In genomic region chr1:15994590-15995351, GRCh38 we compare ENCODE assay signal across 8 cellular contexts. TPM values are rescaled to one million over a fixed set of nuclear protein-coding genes. Genes with fewer than 3 reads are reported as not detected.
DNase-seq lines count a peak whose midpoint lies in the region; ATAC-seq and TF ChIP-seq lines count a peak whose summit lies in the region.

No MANE protein-coding gene starts in this region.

- no peak for TF ChIP-seq POLR2A in upper lobe of left lung (IDR thresholded peaks at IDR 0.05)

- H3K9me3 ChIP-seq in DND-41 (ENCODE audit: insufficient read depth, low read length, severe bottlenecking) (no peaks in the 10 kb centered on the region), upper lobe of left lung (no peaks in the 10 kb centered on the region)

- no peaks in the 10 kb centered on the region for H3K79me2 ChIP-seq in DND-41 (ENCODE audit: insufficient read depth, low read length)

- H3K27ac ChIP-seq in DND-41 (ENCODE audit: low read length) (no peak overlapping the region), upper lobe of left lung (no peak overlapping the region)

- no peak overlapping the region for H2AFZ ChIP-seq in DND-41 (ENCODE audit: low read depth, low read length)

- H3K9me3 Mint-ChIP-seq in activated CD4-positive, alpha-beta memory T cell treated with anti-CD3 and anti-CD28 coated beads, Interleukin-2, amount 10 ng/mL, durations not matched to agents 7 days and 5 days: no peaks in the 10 kb centered on the region
- H3K9me3 Mint-ChIP-seq in nephron: no peaks in the 10 kb centered on the region

- no peaks in the 10 kb centered on the region for H3K36me3 ChIP-seq in DND-41 (ENCODE audit: insufficient read depth, low read length)
- no peaks in the 10 kb centered on the region for H3K36me3 ChIP-seq in upper lobe of left lung

- H3K27me3 ChIP-seq in DND-41 (ENCODE audit: insufficient read depth, low read length, poor library complexity) (no peaks in the 10 kb centered on the region), upper lobe of left lung (no peaks in the 10 kb centered on the region)

- TF ChIP-seq EP300 in upper lobe of left lung (IDR thresholded peaks at IDR 0.05): no peak

- no peak overlapping the region for H3K9ac ChIP-seq in DND-41 (ENCODE audit: low read depth, low read length)

- H3K4me1 Mint-ChIP-seq in activated CD4-positive, alpha-beta memory T cell treated with anti-CD3 and anti-CD28 coated beads, Interleukin-2, amount 10 ng/mL, durations not matched to agents 7 days and 5 days: no peaks in the 10 kb centered on the region
- no peaks in the 10 kb centered on the region for H3K4me1 Mint-ChIP-seq in nephron

- H4K20me1 ChIP-seq in DND-41 (ENCODE audit: insufficient read depth, low read length): no peaks in the 10 kb centered on the region; the same call in 1 of the 2 replicates

- peaks cover 9% of the 10 kb centered on the region for H3K27me3 Mint-ChIP-seq in activated CD4-positive, alpha-beta memory T cell treated with anti-CD3 and anti-CD28 coated beads, Interleukin-2, amount 10 ng/mL, durations not matched to agents 7 days and 5 days
- H3K27me3 Mint-ChIP-seq in nephron (ENCODE audit: low read depth): peaks cover 11% of the 10 kb centered on the region

- POLR2A ChIA-PET in activated CD4-positive, alpha-beta memory T cell treated with anti-CD3 and anti-CD28 coated beads, Interleukin-2, amount 10 ng/mL, durations not matched to agents 7 days and 5 days (lab: Charles Lee): no interaction called here

- no peak overlapping the region for H3K4me3 Mint-ChIP-seq in activated CD4-positive, alpha-beta memory T cell treated with anti-CD3 and anti-CD28 coated beads, Interleukin-2, amount 10 ng/mL, durations not matched to agents 7 days and 5 days
- H3K4me3 Mint-ChIP-seq in nephron: no peak overlapping the region

- WGBS in upper lobe of left lung, 2 donors: 57 to 59% methylated on average over 10 to 11 of the region's 11 CpGs

- H3K4me1 ChIP-seq in DND-41 (ENCODE audit: insufficient read depth, low read length) (no peaks in the 10 kb centered on the region), upper lobe of left lung (peaks cover 0 to 4% (median 0%) of the 10 kb centered on the region in 4 donors)

- ATAC-seq in DND-41 (ENCODE audit: insufficient read depth, low read depth) (no peak), upper lobe of left lung (ENCODE audit: low FRiP score in 2 of 2) (peak; percentile 75 to 86), HG03196 (IDR thresholded peaks at IDR 0.05; ENCODE audit: unreplicated experiment) (no peak)

- DNase-seq in DND-41 (no peak), LNCaP clone FGC (ENCODE audit: low read depth) (no peak), epithelial cell of proximal tubule (ENCODE audit: low read depth) (no peak), upper lobe of left lung (peak; percentile 71 to 83), NK-92 (lab: John Stamatoyannopoulos, UW; ENCODE audit: unreplicated experiment) (no peak)
- peak; percentile 58 for DNase-seq in activated CD4-positive, alpha-beta memory T cell treated with anti-CD3 and anti-CD28 coated beads, Interleukin-2, amount 10 ng/mL, durations not matched to agents 7 days and 5 days

- no peak overlapping the region for H3K27ac Mint-ChIP-seq in activated CD4-positive, alpha-beta memory T cell treated with anti-CD3 and anti-CD28 coated beads, Interleukin-2, amount 10 ng/mL, durations not matched to agents 7 days and 5 days
- no peak overlapping the region for H3K27ac Mint-ChIP-seq in nephron

- H3K4me2 ChIP-seq in DND-41 (ENCODE audit: insufficient read depth, low read length): no peak overlapping the region

- CTCF ChIA-PET in activated CD4-positive, alpha-beta memory T cell treated with anti-CD3 and anti-CD28 coated beads, Interleukin-2, amount 10 ng/mL, durations not matched to agents 7 days and 5 days (lab: Charles Lee): interaction anchor here (1.4 to 2.0 kb wide), 3 partner anchors 11 to 203 kb away, joined by 4 to 14 read pairs (median 4); no protein-coding TSS in a partner anchor

- no peak overlapping the region for H3K4me3 ChIP-seq in DND-41 (ENCODE audit: low read depth in 1 of 2, low read length in 2 of 2)
- no peak overlapping the region for H3K4me3 ChIP-seq in LNCaP clone FGC (ENCODE audit: low read depth, low read length)
- no peak overlapping the region for H3K4me3 ChIP-seq in epithelial cell of proximal tubule (ENCODE audit: low read depth, low read length)
- no peak overlapping the region for H3K4me3 ChIP-seq in upper lobe of left lung

- no peaks in the 10 kb centered on the region for H3K36me3 Mint-ChIP-seq in activated CD4-positive, alpha-beta memory T cell treated with anti-CD3 and anti-CD28 coated beads, Interleukin-2, amount 10 ng/mL, durations not matched to agents 7 days and 5 days (ENCODE audit: low read depth)
- H3K36me3 Mint-ChIP-seq in nephron (ENCODE audit: low read depth): no peaks in the 10 kb centered on the region

- TF ChIP-seq CTCF in DND-41 (IDR thresholded peaks at IDR 0.05; ENCODE audit: borderline replicate concordance, extremely low read depth, low read length, poor library complexity, severe bottlenecking): peak; percentile 58
- TF ChIP-seq CTCF in LNCaP clone FGC (IDR thresholded peaks at IDR 0.05; ENCODE audit: control insufficient read depth, extremely low read depth, insufficient read depth): peak; percentile 63
- TF ChIP-seq CTCF in epithelial cell of proximal tubule (conservative IDR thresholded peaks at IDR 0.05; ENCODE audit: low read depth, low read length): peak; percentile 89
- peak; percentile 35 to 53 (median 53) for TF ChIP-seq CTCF in nephron (IDR thresholded peaks at IDR 0.05; ENCODE audit: unreplicated experiment in 3 of 3)
- TF ChIP-seq CTCF in upper lobe of left lung (IDR thresholded peaks at IDR 0.05): peak; percentile 75 to 96 (median 90)

RNA-seq across cellular contexts. Expression of gene SRARP, which starts 9.3 kb away (rescaled TPM):
- not detected for total RNA-seq in activated CD4-positive, alpha-beta memory T cell treated with anti-CD3 and anti-CD28 coated beads, Interleukin-2, amount 10 ng/mL, durations not matched to agents 7 days and 5 days
- total RNA-seq in epithelial cell of proximal tubule: not detected in 2 replicates
- under 1 TPM in 2 of 6 donors, not detected in 4; 0.07 to 0.67 TPM for total RNA-seq in upper lobe of left lung

RNA-seq across cellular contexts. Expression of gene ZBTB17, which starts 18.9 kb away (rescaled TPM):
- 10 to 100 TPM; 43.8 to 48.0 TPM for total RNA-seq in activated CD4-positive, alpha-beta memory T cell treated with anti-CD3 and anti-CD28 coated beads, Interleukin-2, amount 10 ng/mL, durations not matched to agents 7 days and 5 days
- total RNA-seq in epithelial cell of proximal tubule: 22.5 and 23.6 TPM in 2 replicates
- 10 to 100 TPM; 34.1 to 94.2 (median 42.9) TPM for total RNA-seq in upper lobe of left lung

RNA-seq across cellular contexts. Expression of gene HSPB7, which starts 23.1 kb away (rescaled TPM):
- not detected for total RNA-seq in activated CD4-positive, alpha-beta memory T cell treated with anti-CD3 and anti-CD28 coated beads, Interleukin-2, amount 10 ng/mL, durations not matched to agents 7 days and 5 days
- total RNA-seq in epithelial cell of proximal tubule: not detected in 2 replicates
- total RNA-seq in upper lobe of left lung: 1 to 10 TPM; 1.0 to 9.2 (median 3.0) TPM

RNA-seq across cellular contexts. Expression of gene CLCNKA, which starts 27.1 kb away (rescaled TPM):
- total RNA-seq in activated CD4-positive, alpha-beta memory T cell treated with anti-CD3 and anti-CD28 coated beads, Interleukin-2, amount 10 ng/mL, durations not matched to agents 7 days and 5 days: under 1 TPM; 0.13 to 0.20 TPM
- total RNA-seq in epithelial cell of proximal tubule (0.14 TPM in 1 of 2 replicates, not detected in the other), upper lobe of left lung (under 1 TPM in 3 of 6 donors, not detected in 3; 0.20 to 0.89 (median 0.49) TPM)

RNA-seq across cellular contexts. Expression of gene CLCNKB, which starts 48.8 kb away (rescaled TPM):
- total RNA-seq in activated CD4-positive, alpha-beta memory T cell treated with anti-CD3 and anti-CD28 coated beads, Interleukin-2, amount 10 ng/mL, durations not matched to agents 7 days and 5 days: not detected
- total RNA-seq in epithelial cell of proximal tubule: 0.98 TPM in 1 of 2 replicates, not detected in the other
- total RNA-seq in upper lobe of left lung: 1 to 10 TPM in 1 of 6 donors, under 1 TPM in 3, not detected in 2; 0.46 to 9.4 (median 0.53) TPM

Comparison
In these comparisons a context has a peak if more than half of its experiments do, and no peak if none do; other contexts are left out.
1. ATAC-seq: peak in upper lobe of left lung (2 of 2); none in DND-41 (single experiment) and HG03196 (single experiment).
2. DNase-seq: peak in activated CD4-positive, alpha-beta memory T cell treated with anti-CD3 and anti-CD28 coated beads, Interleukin-2, amount 10 ng/mL, durations not matched to agents 7 days and 5 days (single experiment) and upper lobe of left lung (2 of 2); none in DND-41 (single experiment), LNCaP clone FGC (single experiment), epithelial cell of proximal tubule (single experiment) and NK-92 (single experiment).
3. Peak in every context shown above with its lines, with median percentiles within 50 percentile points of each other: CTCF ChIP-seq.